Comparison of ENCODE assay signal across 9 cellular contexts in the genomic region with DNA sequence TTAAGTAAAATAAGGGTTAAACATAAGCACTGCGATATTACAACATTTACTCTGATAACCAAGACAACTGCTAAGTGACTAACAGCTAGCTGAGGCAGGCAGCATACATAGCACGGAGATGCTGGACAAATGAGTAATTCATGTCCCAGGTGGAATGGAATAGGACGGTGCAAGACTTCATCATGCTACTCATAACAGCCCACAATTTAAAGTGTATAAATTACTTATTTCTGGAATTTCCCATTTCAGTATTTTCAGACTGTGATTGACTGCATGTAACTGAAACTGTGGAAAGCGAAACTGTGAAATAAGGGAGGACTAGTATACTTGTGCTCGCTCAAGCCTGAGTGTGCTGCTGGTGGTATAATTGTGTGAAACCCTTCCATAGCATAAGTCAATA. TPM values are rescaled to one million over a fixed set of nuclear protein-coding genes. Genes with fewer than 3 reads are reported as not detected.
A peak's percentile ranks its signal among the peaks of the same experiment; 100 is the strongest.
DNase-seq lines count a peak whose midpoint lies in the region; ATAC-seq lines count a peak whose summit lies in the region.
"Had no signal": no experiment of that assay in that cellular context is flagged by ENCODE, and none has a peak within 500 bp of the region (broad histone marks: within the 10 kb centered on the region; RNA-seq: fewer than 3 reads in every experiment).

No MANE protein-coding gene starts in this region.

- peak overlapping the region in 1 of 2 donors; percentile 38 for H3K27ac Mint-ChIP-seq in effector memory CD8-positive, alpha-beta T cell
- H3K27ac Mint-ChIP-seq in activated CD4-positive, alpha-beta T cell treated with anti-CD3 and anti-CD28 coated beads, Interleukin-2, amount 10 ng/mL, durations not matched to agents 24 days and 14 days: no peak overlapping the region
- no peak overlapping the region for H3K27ac Mint-ChIP-seq in immature natural killer cell
- H3K27ac Mint-ChIP-seq: progenitor cell of endocrine pancreas had no signal

- ATAC-seq in GM19467 (IDR thresholded peaks at IDR 0.05; ENCODE audit: unreplicated experiment): peak; percentile 76
- ATAC-seq in HG03196 (IDR thresholded peaks at IDR 0.05; ENCODE audit: unreplicated experiment): peak; percentile 91
- peak; percentile 53 for ATAC-seq in effector memory CD8-positive, alpha-beta T cell (replicated peaks)

- DNase-seq in Daoy (ENCODE audit: low read depth): peak; percentile 18
- no peak for DNase-seq in effector memory CD8-positive, alpha-beta T cell
- no peak for DNase-seq in activated gamma-delta T cell (lab: John Stamatoyannopoulos, UW)
- DNase-seq in HT-29 (ENCODE audit: low spot score): no peak
- no peak for DNase-seq in activated CD4-positive, alpha-beta T cell treated with anti-CD3 and anti-CD28 coated beads, Interleukin-2, amount 10 ng/mL, durations not matched to agents 24 days and 14 days
- DNase-seq in immature natural killer cell: no peak

- peaks cover 7% of the 10 kb centered on the region for H3K36me3 Mint-ChIP-seq in effector memory CD8-positive, alpha-beta T cell (ENCODE audit: insufficient read depth)
- peaks cover 13% of the 10 kb centered on the region for H3K36me3 Mint-ChIP-seq in activated CD4-positive, alpha-beta T cell treated with anti-CD3 and anti-CD28 coated beads, Interleukin-2, amount 10 ng/mL, durations not matched to agents 24 days and 14 days (ENCODE audit: low read depth)
- H3K36me3 Mint-ChIP-seq in immature natural killer cell: no peaks in the 10 kb centered on the region

- peaks cover 6 to 40% of the 10 kb centered on the region in 2 donors for H3K4me1 Mint-ChIP-seq in effector memory CD8-positive, alpha-beta T cell (ENCODE audit: low read depth in 2 of 2)
- H3K4me1 Mint-ChIP-seq in activated CD4-positive, alpha-beta T cell treated with anti-CD3 and anti-CD28 coated beads, Interleukin-2, amount 10 ng/mL, durations not matched to agents 24 days and 14 days: peaks cover 20% of the 10 kb centered on the region
- peaks cover 9 to 68% of the 10 kb centered on the region in 2 donors for H3K4me1 Mint-ChIP-seq in immature natural killer cell

- no peaks in the 10 kb centered on the region for H3K9me3 Mint-ChIP-seq in effector memory CD8-positive, alpha-beta T cell
- no peaks in the 10 kb centered on the region for H3K9me3 Mint-ChIP-seq in activated CD4-positive, alpha-beta T cell treated with anti-CD3 and anti-CD28 coated beads, Interleukin-2, amount 10 ng/mL, durations not matched to agents 24 days and 14 days
- H3K9me3 Mint-ChIP-seq in immature natural killer cell: no peaks in the 10 kb centered on the region

- H3K27me3 Mint-ChIP-seq in effector memory CD8-positive, alpha-beta T cell: no peaks in the 10 kb centered on the region
- no peaks in the 10 kb centered on the region for H3K27me3 Mint-ChIP-seq in activated CD4-positive, alpha-beta T cell treated with anti-CD3 and anti-CD28 coated beads, Interleukin-2, amount 10 ng/mL, durations not matched to agents 24 days and 14 days
- peaks cover 0 to 2% (median 0%) of the 10 kb centered on the region in 3 donors for H3K27me3 Mint-ChIP-seq in immature natural killer cell (ENCODE audit: low read depth in 3 of 3)
- H3K27me3 Mint-ChIP-seq: progenitor cell of endocrine pancreas had no signal

- H3K4me3 Mint-ChIP-seq in effector memory CD8-positive, alpha-beta T cell: peak overlapping the region in 1 of 2 donors; percentile 19
- no peak overlapping the region for H3K4me3 Mint-ChIP-seq in activated CD4-positive, alpha-beta T cell treated with anti-CD3 and anti-CD28 coated beads, Interleukin-2, amount 10 ng/mL, durations not matched to agents 24 days and 14 days
- peak overlapping the region in 1 of 5 donors; percentile 26 for H3K4me3 Mint-ChIP-seq in immature natural killer cell

- intact Hi-C loops in activated CD4-positive, alpha-beta T cell treated with anti-CD3 and anti-CD28 coated beads, Interleukin-2, amount 10 ng/mL, durations not matched to agents 24 days and 14 days (cut with micrococcal nuclease): loop anchor here (1.0 kb wide), 1 partner anchor 43 kb away; no protein-coding TSS in a partner anchor

RNA-seq across cellular contexts. Expression of gene IER3IP1, which starts 12.9 kb away (rescaled TPM):
- 28.2 and 38.5 TPM in 2 replicates for total RNA-seq in Daoy (2014; rRNA removed; shearing (Covaris generic))
- 18.9 and 24.6 TPM in 2 replicates for total RNA-seq in HT-29 (2014; rRNA removed; shearing (Covaris generic))
- total RNA-seq in activated CD4-positive, alpha-beta T cell treated with anti-CD3 and anti-CD28 coated beads, Interleukin-2, amount 10 ng/mL, durations not matched to agents 24 days and 14 days: 16.0 and 16.2 TPM in 2 replicates
- 10 to 100 TPM; 17.1 to 40.9 (median 23.6) TPM for polyA plus RNA-seq in immature natural killer cell

RNA-seq across cellular contexts. Expression of gene HDHD2, which starts 12.9 kb away (rescaled TPM):
- 12.1 and 22.9 TPM in 2 replicates for total RNA-seq in Daoy (2014; rRNA removed; shearing (Covaris generic))
- total RNA-seq in HT-29 (2014; rRNA removed; shearing (Covaris generic)): 8.4 and 12.2 TPM in 2 replicates
- total RNA-seq in activated CD4-positive, alpha-beta T cell treated with anti-CD3 and anti-CD28 coated beads, Interleukin-2, amount 10 ng/mL, durations not matched to agents 24 days and 14 days: 37.7 and 40.6 TPM in 2 replicates
- polyA plus RNA-seq in immature natural killer cell: 10 to 100 TPM; 39.7 to 69.1 (median 55.4) TPM
